In the genomic region with DNA sequence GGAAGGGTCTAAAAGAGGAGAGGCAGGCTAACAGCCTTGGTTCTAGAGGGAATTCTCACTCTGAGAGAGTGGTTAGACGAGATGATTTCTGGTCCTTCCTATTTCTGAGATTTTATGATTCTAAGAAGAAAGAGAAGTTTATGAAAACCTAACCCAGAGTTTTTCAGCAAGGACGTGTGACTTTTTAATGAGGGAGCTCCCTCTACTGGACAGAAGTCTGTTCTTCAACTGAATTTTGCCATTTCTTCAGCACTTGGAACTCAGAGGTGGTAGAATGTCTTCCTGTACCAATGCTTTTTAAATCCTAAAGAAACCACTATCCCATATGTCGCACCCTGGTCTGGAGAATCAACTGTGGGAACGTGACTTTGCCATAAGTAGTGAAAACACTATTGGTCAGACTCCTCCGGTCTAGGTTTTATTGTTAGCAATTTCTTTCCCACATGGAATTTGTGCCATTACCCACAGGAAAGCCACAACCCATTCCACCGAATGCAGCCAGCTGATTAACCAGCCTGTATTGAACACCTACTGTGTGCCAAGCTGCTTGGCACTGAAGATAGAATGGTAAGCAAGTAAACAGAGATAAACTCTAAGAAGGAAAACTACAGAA, we compare ENCODE assay signal across 8 cellular contexts.
DNase-seq lines count a peak whose midpoint lies in the region; ATAC-seq, FAIRE-seq and TF ChIP-seq lines count a peak whose summit lies in the region.

No MANE protein-coding gene starts in this region.

- H3K36me3 ChIP-seq in testis (ENCODE audit: low read depth, missing control alignments): no peaks in the 10 kb centered on the region

- TF ChIP-seq CTCF in testis (IDR thresholded peaks at IDR 0.05): peak; percentile 40 to 62 (median 58)

- H3K9me3 ChIP-seq in testis: no peaks in the 10 kb centered on the region

- no peaks in the 10 kb centered on the region for H3K4me1 ChIP-seq in testis

- FAIRE-seq in islet of Langerhans (lab: Jason Lieb, UNC): peak; percentile 97

- intact Hi-C loops in testis (cut with DNase I; ENCODE audit: low total_unique reads): no loop called here

- DNase-seq in DMS114 treated with DMSO at 0.1 percent for 48 hours (lab: John Stamatoyannopoulos, UW; ENCODE audit: unreplicated experiment) (peak; percentile 54), NCI-H1694 (lab: John Stamatoyannopoulos, UW) (peak; percentile 0), astrocyte of the hippocampus (ENCODE audit: low read depth, low spot score) (peak; percentile 77), testis (no peak), activated gamma-delta T cell (lab: John Stamatoyannopoulos, UW) (no peak)
- no peak for DNase-seq in activated CD8-positive, alpha-beta memory T cell treated with anti-CD3 and anti-CD28 coated beads, Interleukin-2, amount 50 U/mL, for 48 hours

- H3K27ac ChIP-seq in testis: no peak overlapping the region

- WGBS in testis, 2 donors: 33 to 38% methylated on average over 6 of the region's 6 CpGs

- H3K4me3 ChIP-seq in testis: no peak overlapping the region

- no peaks in the 10 kb centered on the region for H3K27me3 ChIP-seq in testis

- ATAC-seq in GM21360 (IDR thresholded peaks at IDR 0.05; ENCODE audit: unreplicated experiment): peak; percentile 63

- TF ChIP-seq POLR2A in testis (IDR thresholded peaks at IDR 0.05): no peak

Comparison
In these comparisons a context has a peak if more than half of its experiments do, and no peak if none do; other contexts are left out.
1. DNase-seq: peak in DMS114 treated with DMSO at 0.1 percent for 48 hours (single experiment), NCI-H1694 (single experiment) and astrocyte of the hippocampus (single experiment); none in testis (single experiment), activated gamma-delta T cell (single experiment) and activated CD8-positive, alpha-beta memory T cell treated with anti-CD3 and anti-CD28 coated beads, Interleukin-2, amount 50 U/mL, for 48 hours (single experiment).